Comparison of ENCODE assay signal across 27 cellular contexts in genomic region chr4:7228734-7229133, GRCh38. TPM values are rescaled to one million over a fixed set of nuclear protein-coding genes. Genes with fewer than 3 reads are reported as not detected.
"Had no signal": no experiment of that assay in that cellular context is flagged by ENCODE, and none has a peak within 500 bp of the region (broad histone marks: within the 10 kb centered on the region; RNA-seq: fewer than 3 reads in every experiment).

No MANE protein-coding gene starts in this region.

- H3K4me1 ChIP-seq: ascending aorta had no signal

- H3K9me3 ChIP-seq: ascending aorta had no signal

- H3K27ac ChIP-seq: ascending aorta, cardiac muscle cell, VCaP had no signal

- H3K4me3 ChIP-seq: ascending aorta, cardiac muscle cell had no signal

- H3K27me3 ChIP-seq: ascending aorta, cardiac muscle cell had no signal

- DNase-seq: activated CD4-positive, alpha-beta memory T cell treated with anti-CD3 and anti-CD28 coated beads, Interleukin-2, amount 10 ng/mL, durations not matched to agents 7 days and 5 days; activated CD4-positive, alpha-beta T cell treated with anti-CD3 and anti-CD28 coated beads for 1 hour; activated CD4-positive, alpha-beta T cell treated with anti-CD3 and anti-CD28 coated beads for 36 hours; activated CD4-positive, alpha-beta T cell treated with anti-CD3 and anti-CD28 coated beads for 48 hours; activated CD4-positive, alpha-beta T cell treated with anti-CD3 and anti-CD28 coated beads, Interleukin-2, amount 10 ng/mL, durations not matched to agents 7 days and 5 days; activated CD4-positive, alpha-beta T cell treated with anti-CD3 and anti-CD28 coated beads, Interleukin-2, amount 50 U/mL, for 48 hours; activated CD4-positive, CD25-positive, alpha-beta regulatory T cell; activated CD8-positive, alpha-beta memory T cell treated with anti-CD3 and anti-CD28 coated beads for 24 hours; activated CD8-positive, alpha-beta memory T cell treated with anti-CD3 and anti-CD28 coated beads, Interleukin-2, amount 10 ng/mL, durations not matched to agents 7 days and 5 days; activated CD8-positive, alpha-beta memory T cell treated with anti-CD3 and anti-CD28 coated beads, Interleukin-2, amount 50 U/mL, for 48 hours; activated CD8-positive, alpha-beta T cell treated with anti-CD3 and anti-CD28 coated beads, Interleukin-2, amount 10 ng/mL, durations not matched to agents 7 days and 5 days; activated effector memory CD4-positive, alpha-beta T cell treated with Interleukin-2 at 50 U/mL for 16 hours; activated gamma-delta T cell; activated naive CD4-positive, alpha-beta T cell treated with anti-CD3 and anti-CD28 coated beads, Interleukin-2, amount 10 ng/mL, durations not matched to agents 7 days and 5 days; activated naive CD4-positive, alpha-beta T cell treated with Interleukin-2 at 50 U/mL for 16 hours; activated T-cell treated with anti-CD3 and anti-CD28 coated beads, Interleukin-2, amount 50 U/mL, for 24 hours; activated T-cell treated with anti-CD3 and anti-CD28 coated beads, Interleukin-2, amount 50 U/mL, for 48 hours; amygdala; anterior cingulate cortex; caudate nucleus; cerebellar nuclear complex; T-helper 1 cell; T-helper 2 cell; T-helper 9 cell had no signal

- H3K36me3 ChIP-seq: ascending aorta, cardiac muscle cell had no signal

RNA-seq across cellular contexts. Expression of gene SORCS2, which starts 36.4 kb away (rescaled TPM):
- total RNA-seq: activated CD4-positive, alpha-beta T cell treated with anti-CD3 and anti-CD28 coated beads, Interleukin-2, amount 10 ng/mL, durations not matched to agents 7 days and 5 days; activated CD8-positive, alpha-beta T cell treated with anti-CD3 and anti-CD28 coated beads, Interleukin-2, amount 10 ng/mL, durations not matched to agents 7 days and 5 days had no signal
